In genomic region chrX:31653395-31653794, GRCh38 we compare ENCODE assay signal across 26 cellular contexts.
"Had no signal": no experiment of that assay in that cellular context is flagged by ENCODE, and none has a peak within 500 bp of the region (broad histone marks: within the 10 kb centered on the region; RNA-seq: fewer than 3 reads in every experiment).

No MANE protein-coding gene starts in this region.

- H3K27me3 ChIP-seq: body of pancreas, SJCRH30 had no signal

- H3K4me3 ChIP-seq: body of pancreas, SJCRH30 had no signal

- H3K36me3 ChIP-seq: SJCRH30, WERI-Rb-1 had no signal

- H3K9me3 ChIP-seq: body of pancreas, SJCRH30, SK-N-SH had no signal

- H3K36me3 Mint-ChIP-seq: activated CD8-positive, alpha-beta memory T cell treated with anti-CD3 and anti-CD28 coated beads, Interleukin-2, amount 10 ng/mL, durations not matched to agents 7 days and 5 days; activated naive CD4-positive, alpha-beta T cell treated with anti-CD3 and anti-CD28 coated beads, Interleukin-2, amount 50 U/mL, for 24 hours had no signal

- FAIRE-seq: bronchial epithelial cell had no signal

- H3K4me1 ChIP-seq: body of pancreas, SJCRH30 had no signal

- H3K4me2 ChIP-seq: KMS-11, SK-N-SH had no signal

- H3K9ac ChIP-seq: KMS-11, SK-N-SH had no signal

- H3K4me3 Mint-ChIP-seq: activated CD4-positive, alpha-beta T cell treated with anti-CD3 and anti-CD28 coated beads for 36 hours; activated CD8-positive, alpha-beta memory T cell treated with anti-CD3 and anti-CD28 coated beads, Interleukin-2, amount 10 ng/mL, durations not matched to agents 7 days and 5 days; activated naive CD4-positive, alpha-beta T cell treated with anti-CD3 and anti-CD28 coated beads, Interleukin-2, amount 50 U/mL, for 24 hours; activated T-cell treated with anti-CD3 and anti-CD28 coated beads, Interleukin-2, amount 50 U/mL, for 24 hours; activated T-helper 1 cell treated with anti-CD3 and anti-CD28 coated beads, Interleukin-12 subunit alpha, Interleukin-12 subunit beta, Interleukin-2, Interleukin-4 antibody, amounts not matched to agents 30 ng/mL and 10 ng/mL and 1 ng/mL, durations not matched to agents 14 hours and 24 hours and 36 hours had no signal

- H3K9me3 Mint-ChIP-seq: activated naive CD4-positive, alpha-beta T cell treated with anti-CD3 and anti-CD28 coated beads, Interleukin-2, amount 50 U/mL, for 24 hours; activated T-cell treated with anti-CD3 and anti-CD28 coated beads, Interleukin-2, amount 50 U/mL, for 24 hours; activated T-helper 1 cell treated with anti-CD3 and anti-CD28 coated beads, Interleukin-12 subunit alpha, Interleukin-12 subunit beta, Interleukin-2, Interleukin-4 antibody, amounts not matched to agents 30 ng/mL and 10 ng/mL and 1 ng/mL, durations not matched to agents 14 hours and 24 hours and 36 hours had no signal

- DNase-seq: activated CD4-positive, alpha-beta T cell treated with anti-CD3 and anti-CD28 coated beads for 36 hours; activated CD4-positive, alpha-beta T cell treated with anti-CD3 and anti-CD28 coated beads, Interleukin-2, amount 50 U/mL, for 1 hour; activated CD8-positive, alpha-beta memory T cell treated with anti-CD3 and anti-CD28 coated beads, Interleukin-2, amount 10 ng/mL, durations not matched to agents 7 days and 5 days; activated effector memory CD4-positive, alpha-beta T cell treated with Interleukin-2 at 50 U/mL for 16 hours; activated naive CD4-positive, alpha-beta T cell; activated T-cell treated with anti-CD3 and anti-CD28 coated beads, Interleukin-2, amount 50 U/mL, for 24 hours; aorta; body of pancreas; NCI-H1105 treated with DMSO at 0.1 percent for 48 hours; NCI-H1436 treated with DMSO at 0.1 percent for 48 hours; NCI-H187; NCI-H2081; NCI-H510A treated with DMSO at 0.1 percent for 48 hours; NCI-H69; OCI-M1; RPMI8226; SJCRH30; SK-N-SH; T-helper 1 cell; WERI-Rb-1 had no signal

- H3K27me3 Mint-ChIP-seq: activated CD4-positive, alpha-beta T cell treated with anti-CD3 and anti-CD28 coated beads for 36 hours; activated CD8-positive, alpha-beta memory T cell treated with anti-CD3 and anti-CD28 coated beads, Interleukin-2, amount 10 ng/mL, durations not matched to agents 7 days and 5 days had no signal

- H3K27ac ChIP-seq: body of pancreas, KMS-11, SJCRH30, WERI-Rb-1 had no signal

- H3K4me1 Mint-ChIP-seq: activated CD4-positive, alpha-beta T cell treated with anti-CD3 and anti-CD28 coated beads for 36 hours; activated CD8-positive, alpha-beta memory T cell treated with anti-CD3 and anti-CD28 coated beads, Interleukin-2, amount 10 ng/mL, durations not matched to agents 7 days and 5 days; activated naive CD4-positive, alpha-beta T cell treated with anti-CD3 and anti-CD28 coated beads, Interleukin-2, amount 50 U/mL, for 24 hours had no signal

- H3K27ac Mint-ChIP-seq: activated CD4-positive, alpha-beta T cell treated with anti-CD3 and anti-CD28 coated beads for 36 hours; activated CD8-positive, alpha-beta memory T cell treated with anti-CD3 and anti-CD28 coated beads, Interleukin-2, amount 10 ng/mL, durations not matched to agents 7 days and 5 days; activated naive CD4-positive, alpha-beta T cell treated with anti-CD3 and anti-CD28 coated beads, Interleukin-2, amount 50 U/mL, for 24 hours; activated T-cell treated with anti-CD3 and anti-CD28 coated beads, Interleukin-2, amount 50 U/mL, for 24 hours; activated T-helper 1 cell treated with anti-CD3 and anti-CD28 coated beads, Interleukin-12 subunit alpha, Interleukin-12 subunit beta, Interleukin-2, Interleukin-4 antibody, amounts not matched to agents 30 ng/mL and 10 ng/mL and 1 ng/mL, durations not matched to agents 14 hours and 24 hours and 36 hours had no signal

- ATAC-seq: activated CD4-positive, alpha-beta T cell treated with anti-CD3 and anti-CD28 coated beads for 36 hours; activated CD8-positive, alpha-beta memory T cell treated with anti-CD3 and anti-CD28 coated beads, Interleukin-2, amount 10 ng/mL, durations not matched to agents 7 days and 5 days; body of pancreas; Panc1; Right ventricle myocardium inferior had no signal
